In genomic region chr9:116627433-116627832, GRCh38 we compare ENCODE assay signal across 24 cellular contexts. TPM values are rescaled to one million over a fixed set of nuclear protein-coding genes. Genes with fewer than 3 reads are reported as not detected.
DNase-seq lines count a peak whose midpoint lies in the region; ATAC-seq, FAIRE-seq and TF ChIP-seq lines count a peak whose summit lies in the region.
"Had no signal": no experiment of that assay in that cellular context is flagged by ENCODE, and none has a peak within 500 bp of the region (broad histone marks: within the 10 kb centered on the region; RNA-seq: fewer than 3 reads in every experiment).

No MANE protein-coding gene starts in this region.

- TF ChIP-seq EP300 in HepG2 (IDR thresholded peaks at IDR 0.05; ENCODE audit: low read depth in 2 of 2, low read length in 2 of 2), result no peak
- TF ChIP-seq EP300 in HepG2 (CRISPR knock-in tag; IDR thresholded peaks at IDR 0.05; ENCODE audit: borderline replicate concordance), result no peak
- TF ChIP-seq EP300 in H1 (IDR thresholded peaks at IDR 0.05; ENCODE audit: borderline replicate concordance in 1 of 2, low read depth in 2 of 2, low read length in 2 of 2), result no peak

- H2BK120ac ChIP-seq in H1 (replicated peaks; ENCODE audit: low read depth, low read length), result no peak overlapping the region

- in situ Hi-C loops in HepG2 (cut with HindIII; ENCODE audit: extremely low pct_ligation_motif_present, low pct_unique_long_range_greater_than_20kb), result no loop called here

- H3K18ac ChIP-seq in H1 (ENCODE audit: extremely low read depth, low read length), result no peak overlapping the region

- BruUV-seq in HepG2 (replicated peaks; lab: Mats Ljungman, UMichigan), result no TSS peak
- no TSS peak for BruUV-seq in OCI-LY7 (replicated peaks; lab: Mats Ljungman, UMichigan)

- H3K27ac ChIP-seq in HepG2 (ENCODE audit: extremely low read length, insufficient read depth, low read length), result no peak overlapping the region
- no peak overlapping the region for H3K27ac ChIP-seq in right lobe of liver
- no peak overlapping the region for H3K27ac ChIP-seq in H1 (ENCODE audit: low read depth, low read length)
- H3K27ac ChIP-seq in OCI-LY7 (ENCODE audit: low read depth, low read length, poor library complexity, severe bottlenecking), result no peak overlapping the region
- H3K27ac ChIP-seq: 22Rv1, BLaER1 had no signal

- FAIRE-seq in HepG2 (lab: Jason Lieb, UNC) (no peak), H1 (lab: Jason Lieb, UNC) (no peak)
- FAIRE-seq: GM12878, GM12892, GM18507 had no signal

- H3K4me2 ChIP-seq in HepG2 (ENCODE audit: low read depth, low read length), result no peak overlapping the region
- no peak overlapping the region for H3K4me2 ChIP-seq in H1 (ENCODE audit: insufficient read depth in 1 of 2, low read depth in 2 of 2, low read length in 2 of 2)
- H3K4me2 ChIP-seq in OCI-LY7 (ENCODE audit: low read length), result no peak overlapping the region
- H3K4me2 ChIP-seq: BLaER1 had no signal

- H4K8ac ChIP-seq in H1 (ENCODE audit: extremely low read depth, insufficient read depth, low read length), result no peak overlapping the region

- 93% methylated on average over 2 of the region's 2 CpGs for WGBS in HepG2 (ENCODE audit: low lambda C conversion rate)
- WGBS in right lobe of liver (ENCODE audit: insufficient coverage, low coverage, low lambda C conversion rate, missing lambda C conversion rate), result 100% methylated on average over 2 of the region's 2 CpGs
- WGBS in H1 (ENCODE audit: extremely low coverage in 1 of 2, insufficient coverage in 1 of 2, insufficient read length in 1 of 2, insufficient replicate concordance in 2 of 2, low coverage in 1 of 2, low lambda C conversion rate in 2 of 2, missing lambda C conversion rate in 1 of 2), 2 experiments, result 95% methylated on average over 2 of the region's 2 CpGs; no CpG with 5 or more reads in 1 of the 2 experiments

- ATAC-seq in HepG2 (no peak), right lobe of liver (no peak)
- ATAC-seq: GM12878 had no signal

- no peaks in the 10 kb centered on the region for H3K9me2 ChIP-seq in OCI-LY7 (ENCODE audit: insufficient read depth, low read length)

- no peaks in the 10 kb centered on the region for H3K23me2 ChIP-seq in H1 (ENCODE audit: low read depth, low read length)

- no peak overlapping the region for H3K9ac ChIP-seq in HepG2 (ENCODE audit: insufficient read depth, low read depth, low read length)
- H3K9ac ChIP-seq in H1 (replicated peaks in 1 of 4; ENCODE audit: extremely low read depth in 1 of 4, low read depth in 3 of 4, low read length in 3 of 4), result no peak overlapping the region
- H3K9ac ChIP-seq: BLaER1 had no signal

- no peak overlapping the region for H2BK12ac ChIP-seq in H1 (ENCODE audit: low read depth, low read length)

- no peaks in the 10 kb centered on the region for H3K4me1 ChIP-seq in HepG2 (ENCODE audit: insufficient read depth, low read length)
- H3K4me1 ChIP-seq in right lobe of liver, result peaks cover 0 to 6% (median 0%) of the 10 kb centered on the region in 4 donors
- H3K4me1 ChIP-seq in H1 (replicated peaks in 1 of 4; ENCODE audit: control insufficient read depth in 3 of 4, insufficient read depth in 4 of 4, low read length in 3 of 4), result peaks cover 0 to 10% (median 4%) of the 10 kb centered on the region in 4 experiments; a peak in 4 of 7 replicates
- no peaks in the 10 kb centered on the region for H3K4me1 ChIP-seq in OCI-LY7 (ENCODE audit: insufficient read depth, low read length, poor library complexity, severe bottlenecking)
- H3K4me1 ChIP-seq: BE2C, BLaER1 had no signal

- H2BK15ac ChIP-seq in H1 (ENCODE audit: low read length), result no peak overlapping the region

- H3K14ac ChIP-seq in H1 (ENCODE audit: insufficient read length), result no peak overlapping the region

- no peak overlapping the region for H2AK5ac ChIP-seq in H1 (ENCODE audit: low read depth, low read length)

- no peaks in the 10 kb centered on the region for H3K79me2 ChIP-seq in HepG2 (ENCODE audit: insufficient read depth, low read length)
- no peaks in the 10 kb centered on the region for H3K79me2 ChIP-seq in H1 (ENCODE audit: control insufficient read depth in 1 of 2, insufficient read depth in 2 of 2, low read length in 2 of 2)
- H3K79me2 ChIP-seq in OCI-LY7 (ENCODE audit: insufficient read depth, low read depth, low read length), result no peaks in the 10 kb centered on the region

- no peak for TF ChIP-seq RAD21 in HepG2 (CRISPR knock-in tag; IDR thresholded peaks at IDR 0.05)
- TF ChIP-seq RAD21 in H1 (IDR thresholded peaks at IDR 0.05 in 1 of 2, conservative IDR thresholded peaks at IDR 0.05 in 1 of 2; ENCODE audit: low read depth in 2 of 2, low read length in 2 of 2), result no peak

- TF ChIP-seq POLR2A in HepG2 (IDR thresholded peaks at IDR 0.05; ENCODE audit: insufficient read depth in 1 of 2, low read depth in 2 of 2, low read length in 2 of 2) (no peak), right lobe of liver (IDR thresholded peaks at IDR 0.05) (no peak), H1 (IDR thresholded peaks at IDR 0.05; ENCODE audit: control extremely low read depth in 1 of 2, low read depth in 2 of 2, low read length in 2 of 2) (no peak)

- H3K4me3 ChIP-seq in HepG2 (replicated peaks in 1 of 3; ENCODE audit: insufficient read depth in 1 of 3, low read depth in 2 of 3, low read length in 3 of 3), result no peak overlapping the region
- no peak overlapping the region for H3K4me3 ChIP-seq in right lobe of liver
- H3K4me3 ChIP-seq in H1 (ENCODE audit: extremely low read depth in 1 of 4, insufficient read depth in 2 of 4, low read depth in 3 of 4, low read length in 4 of 4), result no peak overlapping the region
- H3K4me3 ChIP-seq in OCI-LY7 (ENCODE audit: low read depth, low read length, poor library complexity, severe bottlenecking), result no peak overlapping the region
- H3K4me3 ChIP-seq: BLaER1, GM12878 had no signal

- CTCF ChIA-PET in HepG2 (lab: Yijun Ruan, JAX; ENCODE audit: low intra/inter-chr PET ratio, low total read pairs), result no interaction called here
- CTCF ChIA-PET in H1 (lab: Charles Lee; ENCODE audit: partially characterized antibody), result interaction anchor here (0.8 to 3.0 kb wide), 3 partner anchors 19 to 42 kb away, joined by 3 to 10 read pairs (median 3); no protein-coding TSS in a partner anchor
- CTCF ChIA-PET in OCI-LY7 (lab: Charles Lee; ENCODE audit: unreplicated experiment), result no interaction called here

- intact Hi-C loops in HepG2 (cut with micrococcal nuclease; ENCODE audit: unreplicated experiment), result no loop called here
- intact Hi-C loops in right lobe of liver (cut with DNase I), result no loop called here
- intact Hi-C loops in OCI-LY7 (cut with micrococcal nuclease; ENCODE audit: unreplicated experiment), result no loop called here

- H4K91ac ChIP-seq in H1 (replicated peaks; ENCODE audit: insufficient read length, low read length), result no peak overlapping the region

- no peak for TF ChIP-seq CTCF in HepG2 (CRISPR knock-in tag; IDR thresholded peaks at IDR 0.05)
- no peak for TF ChIP-seq CTCF in right lobe of liver (IDR thresholded peaks at IDR 0.05)
- no peak for TF ChIP-seq CTCF in H1 (IDR thresholded peaks at IDR 0.05; ENCODE audit: control extremely low read depth in 1 of 3, insufficient read depth in 1 of 3, low read depth in 1 of 3, low read length in 3 of 3)
- no peak for TF ChIP-seq CTCF in OCI-LY7 (conservative IDR thresholded peaks at IDR 0.05; ENCODE audit: low read length)

- POLR2A ChIA-PET in HepG2 (lab: Yijun Ruan, JAX) (no interaction called here), H1 (lab: Charles Lee; ENCODE audit: partially characterized antibody) (no interaction called here), OCI-LY7 (lab: Charles Lee) (no interaction called here)

- no peak overlapping the region for H3K4ac ChIP-seq in H1 (replicated peaks; ENCODE audit: insufficient read length, low read depth, low read length)

- H3K23ac ChIP-seq in H1 (ENCODE audit: insufficient read length), result no peak overlapping the region

- H3K56ac ChIP-seq in H1 (replicated peaks; ENCODE audit: insufficient read length, low read depth, low read length), result no peak overlapping the region

- H3K36me3 ChIP-seq in HepG2 (replicated peaks in 1 of 2; ENCODE audit: control insufficient read depth in 1 of 2, insufficient read depth in 2 of 2, low read length in 2 of 2) (no peaks in the 10 kb centered on the region), right lobe of liver (no peaks in the 10 kb centered on the region), H1 (ENCODE audit: control insufficient read depth in 2 of 4, insufficient read depth in 4 of 4, low read length in 3 of 4) (no peaks in the 10 kb centered on the region), OCI-LY7 (ENCODE audit: insufficient read depth, low read length) (no peaks in the 10 kb centered on the region)
- H3K36me3 ChIP-seq: BLaER1 had no signal

- H2BK5ac ChIP-seq in H1 (ENCODE audit: low read depth, low read length), result no peak overlapping the region

- no peaks in the 10 kb centered on the region for H3K79me1 ChIP-seq in H1 (ENCODE audit: low read depth, low read length)

- DNase-seq in HepG2 (ENCODE audit: low spot score) (no peak), right lobe of liver (no peak), H1 (ENCODE audit: low read depth in 1 of 2, low spot score in 2 of 2) (no peak), HK-2 (ENCODE audit: unreplicated experiment) (no peak), OCI-LY7 (ENCODE audit: low spot score) (no peak)
- DNase-seq: ACHN; BE2C; C1 segment of cervical spinal cord; CD4-positive, alpha-beta memory T cell; CD4-positive, CD25-positive, alpha-beta regulatory T cell; CD8-positive, alpha-beta memory T cell; COR-L47; DMS 273 treated with DMSO at 0.1 percent for 48 hours; DMS153; DMS53; DMS79; DND-41; EL; GDM1 had no signal

- no peak overlapping the region for H2BK20ac ChIP-seq in H1 (ENCODE audit: low read length)

- H4K5ac ChIP-seq in H1 (ENCODE audit: insufficient read length, low read depth, low read length), result no peak overlapping the region

- H3K27me3 ChIP-seq in HepG2 (ENCODE audit: control insufficient read depth in 1 of 2, insufficient read depth in 2 of 2, low read length in 2 of 2), result no peaks in the 10 kb centered on the region
- H3K27me3 ChIP-seq in right lobe of liver, result no peaks in the 10 kb centered on the region
- no peaks in the 10 kb centered on the region for H3K27me3 ChIP-seq in H1 (replicated peaks in 1 of 4; ENCODE audit: control insufficient read depth in 3 of 4, extremely low read depth in 1 of 4, insufficient read depth in 3 of 4, low read length in 3 of 4)
- H3K27me3 ChIP-seq: BE2C, BLaER1 had no signal

- H2AFZ ChIP-seq in HepG2 (ENCODE audit: low read length) (no peak overlapping the region), H1 (ENCODE audit: low read length) (no peak overlapping the region), OCI-LY7 (ENCODE audit: low read length) (no peak overlapping the region)

- H4K20me1 ChIP-seq in HepG2 (ENCODE audit: insufficient read depth, low read length), result no peaks in the 10 kb centered on the region
- no peaks in the 10 kb centered on the region for H4K20me1 ChIP-seq in H1 (replicated peaks in 1 of 2; ENCODE audit: control insufficient read depth in 1 of 2, insufficient read depth in 2 of 2, low read length in 2 of 2)
- no peaks in the 10 kb centered on the region for H4K20me1 ChIP-seq in OCI-LY7 (ENCODE audit: insufficient read depth, low read length)
- H4K20me1 ChIP-seq: BLaER1 had no signal

- H3K9me3 ChIP-seq in HepG2 (ENCODE audit: low read length) (no peaks in the 10 kb centered on the region), right lobe of liver (no peaks in the 10 kb centered on the region), H1 (ENCODE audit: insufficient read depth in 2 of 2, low read depth in 1 of 2, low read length in 1 of 2) (no peaks in the 10 kb centered on the region), OCI-LY7 (ENCODE audit: low read length) (no peaks in the 10 kb centered on the region)
- H3K9me3 ChIP-seq: BE2C, BLaER1 had no signal

RNA-seq across cellular contexts. Expression of gene TRIM32, which starts 59.7 kb away (rescaled TPM):
- 7.7 and 11.6 TPM in 2 replicates for total RNA-seq in HepG2 (2016; rRNA removed; fragmentation: Illumina TruSeq; extraction: Trizol)
- total RNA-seq in HepG2 (2016; cell fraction: cytosol; rRNA removed; fragmentation: Illumina TruSeq; extraction: Trizol; ENCODE audit: low read depth), result 1.0 and 1.9 TPM in 2 replicates
- 8.8 and 12.5 TPM in 2 replicates for total RNA-seq in HepG2 (2016; cell fraction: insoluble cytoplasmic fraction; rRNA removed; fragmentation: Illumina TruSeq; extraction: Trizol)
- total RNA-seq in HepG2 (2016; cell fraction: membrane; rRNA removed; fragmentation: Illumina TruSeq; extraction: Trizol), result 3.9 and 4.2 TPM in 2 replicates
- total RNA-seq in HepG2 (2016; cell fraction: nucleus; rRNA removed; fragmentation: Illumina TruSeq; extraction: Trizol), result 7.1 and 8.6 TPM in 2 replicates
- polyA plus RNA-seq in HepG2 (2011; rRNA removed), result 6.5 and 6.9 TPM in 2 replicates
- polyA plus RNA-seq in HepG2 (2011; cell fraction: cytosol; rRNA removed), result 4.4 and 6.4 TPM in 2 replicates
- 8.4 and 8.9 TPM in 2 replicates for polyA plus RNA-seq in HepG2 (2011; cell fraction: nucleus; rRNA removed)
- polyA plus RNA-seq in HepG2 (2012), result 4.1 and 5.1 TPM in 2 replicates
- polyA plus RNA-seq in HepG2 (2016; cell fraction: cytosol; fragmentation: Illumina TruSeq; extraction: Trizol; ENCODE audit: low read depth), result 0.52 and 0.58 TPM in 2 replicates
- polyA plus RNA-seq in HepG2 (2016; cell fraction: insoluble cytoplasmic fraction; fragmentation: Illumina TruSeq; extraction: Trizol; ENCODE audit: low read depth), result 8.0 and 9.9 TPM in 2 replicates
- 1.6 and 2.2 TPM in 2 replicates for polyA plus RNA-seq in HepG2 (2016; cell fraction: membrane; fragmentation: Illumina TruSeq; extraction: Trizol; ENCODE audit: low read depth)
- 6.8 and 7.6 TPM in 2 replicates for polyA plus RNA-seq in HepG2 (2016; cell fraction: nucleus; fragmentation: Illumina TruSeq; extraction: Trizol; ENCODE audit: insufficient read depth, low read depth)
- 45.6 and 65.4 TPM in 2 replicates for polyA minus RNA-seq in HepG2 (2011; rRNA and poly(A)+ RNA removed; ENCODE audit: low replicate concordance)
- polyA minus RNA-seq in HepG2 (2011; cell fraction: cytosol; rRNA and poly(A)+ RNA removed), result 7.4 and 9.6 TPM in 2 replicates
- polyA minus RNA-seq in HepG2 (2011; cell fraction: nucleus; rRNA and poly(A)+ RNA removed), result 24.2 and 30.6 TPM in 2 replicates
- total RNA-seq in right lobe of liver, result 1 to 10 TPM; 5.2 to 8.4 (median 6.6) TPM
- 17.3 and 17.9 TPM in 2 replicates for total RNA-seq in H1 (2021; fragmentation: NEBNext Ultra II Directional; extraction: Animal tissue kit (Norgen Biotek cat#: 25700))
- polyA plus RNA-seq in H1 (2011; rRNA removed), result 9.2 and 10.5 TPM in 2 replicates
- 10.3 TPM for polyA plus RNA-seq in H1 (2011; cell fraction: cytosol; rRNA removed)
- 14.9 TPM for polyA plus RNA-seq in H1 (2011; cell fraction: nucleus; rRNA removed)
- 8.7 to 11.6 TPM (median 10.5 TPM) in 4 replicates for polyA plus RNA-seq in H1 (2012, experiment 1 of 2)
- 6.1 TPM for polyA plus RNA-seq in H1 (2012, experiment 2 of 2)
- 6.6 TPM for polyA plus RNA-seq in H1 (2013, experiment 1 of 2)
- 7.0 TPM for polyA plus RNA-seq in H1 (2013, experiment 2 of 2)
- polyA minus RNA-seq in H1 (2011; rRNA and poly(A)+ RNA removed), result 36.5 and 38.1 TPM in 2 replicates
- 10.1 TPM for polyA minus RNA-seq in H1 (2011; cell fraction: cytosol; rRNA and poly(A)+ RNA removed)
- 22.4 TPM for polyA minus RNA-seq in H1 (2011; cell fraction: nucleus; rRNA and poly(A)+ RNA removed)
- 10.6 and 11.4 TPM in 2 replicates for total RNA-seq in OCI-LY7 (2014; rRNA removed; shearing (Covaris generic))
- 13.9 and 14.3 TPM in 2 replicates for total RNA-seq in OCI-LY7 (2022)

Comparison
In these comparisons a context has a peak if more than half of its experiments do, and no peak if none do; other contexts are left out.
1. Of the 41 proteins assayed by ChIP-seq in both HepG2 and H1: peak only in HepG2: none; only in H1: KDM1A; in both: none; in neither: 40.